27 cellular contexts compared by ENCODE assay signal in the genomic region with DNA sequence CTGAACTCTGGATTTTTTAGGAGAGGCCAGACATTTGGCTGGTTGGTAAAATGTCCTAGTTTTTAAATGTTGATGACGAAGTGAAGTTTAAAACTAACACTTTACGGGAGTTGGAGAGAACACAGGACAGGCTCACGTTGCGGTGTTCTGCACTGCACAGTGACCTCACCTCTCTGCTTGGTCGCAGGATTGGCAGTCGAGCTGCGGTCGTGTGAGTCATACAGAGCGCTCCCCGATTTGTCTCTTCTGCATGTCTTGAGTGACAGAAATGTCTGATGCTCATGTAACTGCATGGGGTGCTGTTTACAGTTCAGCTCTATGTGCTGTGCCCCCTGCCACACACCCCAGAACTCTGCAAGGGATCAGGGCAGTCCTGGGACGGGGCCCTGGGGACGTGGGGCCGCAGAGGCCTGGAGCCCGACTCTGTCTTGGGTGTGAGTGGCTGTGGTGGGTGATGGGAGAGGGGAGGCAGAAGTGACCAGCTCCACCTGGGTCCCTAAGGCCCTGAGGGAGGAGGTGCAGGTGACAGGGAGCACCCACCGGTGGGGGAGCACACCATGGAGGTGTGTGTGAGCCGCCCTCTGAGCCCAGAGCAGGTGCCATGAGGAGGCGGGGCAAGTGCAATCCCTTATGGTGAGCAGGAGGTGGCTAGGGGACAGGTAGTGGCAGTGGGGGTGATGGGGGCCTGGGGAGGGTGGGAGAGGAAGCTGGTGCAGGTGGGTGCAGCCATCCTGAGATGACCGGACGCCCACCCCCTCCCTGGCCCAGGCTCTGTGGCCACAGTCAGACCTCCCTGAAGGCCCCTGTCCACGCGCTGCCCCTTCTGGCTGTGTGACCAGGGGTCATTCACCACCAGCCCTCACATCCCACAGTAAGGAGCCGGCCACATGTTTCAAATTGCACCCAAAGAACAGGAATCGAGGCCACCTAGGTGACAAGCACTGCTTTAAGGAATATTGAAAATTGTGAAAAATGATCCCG.
DNase-seq lines count a peak whose midpoint lies in the region; ATAC-seq and TF ChIP-seq lines count a peak whose summit lies in the region.
"Had no signal": no experiment of that assay in that cellular context is flagged by ENCODE, and none has a peak within 500 bp of the region (broad histone marks: within the 10 kb centered on the region; RNA-seq: fewer than 3 reads in every experiment).

No MANE protein-coding gene starts in this region.

- H2BK5ac ChIP-seq in neuronal stem cell (ENCODE audit: low read length): no peak overlapping the region

- no peak overlapping the region for H2AFZ ChIP-seq in neuronal stem cell (ENCODE audit: low read length)
- H2AFZ ChIP-seq: PC-9 had no signal

- H2BK120ac ChIP-seq in neuronal stem cell (ENCODE audit: low read depth, low read length): no peak overlapping the region

- H3K4me3 ChIP-seq in H7 (ENCODE audit: insufficient read depth, low read depth, low read length): no peak overlapping the region
- H3K4me3 ChIP-seq in neuronal stem cell (ENCODE audit: low read length in 2 of 2): no peak overlapping the region
- H3K4me3 ChIP-seq: adrenal gland, PC-9, SJCRH30 had no signal

- no peaks in the 10 kb centered on the region for H3K9me3 ChIP-seq in neuronal stem cell (replicated peaks in 1 of 2; ENCODE audit: control insufficient read depth in 2 of 2, insufficient read depth in 1 of 2, low read depth in 1 of 2, low read length in 2 of 2)
- H3K9me3 ChIP-seq: adrenal gland, SJCRH30 had no signal

- peaks cover 0 to under 1% (median 0%) of the 10 kb centered on the region in 7 donors for H3K9me3 Mint-ChIP-seq in CD14-positive monocyte

- no peak overlapping the region for H3K4me3 Mint-ChIP-seq in CD14-positive monocyte
- H3K4me3 Mint-ChIP-seq: activated CD4-positive, alpha-beta T cell treated with anti-CD3 and anti-CD28 coated beads for 36 hours; naive thymus-derived CD4-positive, alpha-beta T cell; type B pancreatic cell had no signal

- DNase-seq in CD14-positive monocyte (ENCODE audit: low spot score): peak; percentile 33
- DNase-seq in H7: peak; percentile 48
- peak; percentile 40 for DNase-seq in SW480 (ENCODE audit: low spot score)
- no peak for DNase-seq in neuronal stem cell (ENCODE audit: low spot score)
- no peak for DNase-seq in NCI-H524 treated with DMSO at 0.1 percent for 48 hours (lab: John Stamatoyannopoulos, UW)
- no peak for DNase-seq in NCI-H69 (lab: John Stamatoyannopoulos, UW)
- no peak for DNase-seq in 8988T
- DNase-seq: activated CD4-positive, alpha-beta T cell treated with anti-CD3 and anti-CD28 coated beads for 36 hours; activated gamma-delta T cell; activated T-cell treated with anti-CD3 and anti-CD28 coated beads, Interleukin-2, amount 50 U/mL, for 1 hour; adrenal gland; brain microvascular endothelial cell; DMS53; effector memory CD4-positive, alpha-beta T cell; erythroblast; foreskin fibroblast; Karpas-422; naive thymus-derived CD4-positive, alpha-beta T cell; NCI-H1105 treated with DMSO at 0.1 percent for 48 hours; NCI-H2107; NCI-H446 treated with DMSO at 0.1 percent for 48 hours; PC-9; SJCRH30; stimulated activated CD4-positive, alpha-beta T cell treated with anti-CD3 and anti-CD28 coated beads, Interleukin-15, amount 100 ng/mL, for 24 hours; T-helper 1 cell had no signal

- H3K36me3 Mint-ChIP-seq in CD14-positive monocyte: no peaks in the 10 kb centered on the region
- H3K36me3 Mint-ChIP-seq: naive thymus-derived CD4-positive, alpha-beta T cell; type B pancreatic cell had no signal

- H3K79me1 ChIP-seq in neuronal stem cell (ENCODE audit: low read depth, low read length): no peaks in the 10 kb centered on the region

- H3K27me3 Mint-ChIP-seq in CD14-positive monocyte (ENCODE audit: low read depth in 3 of 3): peaks cover 4 to 10% (median 9%) of the 10 kb centered on the region in 3 donors

- TF ChIP-seq CTCF in CD14-positive monocyte (IDR thresholded peaks at IDR 0.05): no peak

- H3K27me3 ChIP-seq in H7 (ENCODE audit: control insufficient read depth, insufficient read depth, low read length) (no peaks in the 10 kb centered on the region), neuronal stem cell (ENCODE audit: control insufficient read depth in 3 of 3, insufficient read depth in 3 of 3, low read depth in 1 of 3, low read length in 3 of 3) (peaks cover 0 to 15% (median 0%) of the 10 kb centered on the region in 3 experiments)
- H3K27me3 ChIP-seq: adrenal gland, brain microvascular endothelial cell had no signal

- no peak overlapping the region for H2BK12ac ChIP-seq in neuronal stem cell (ENCODE audit: low read length)

- peak overlapping the region; percentile 51 for H3K18ac ChIP-seq in neuronal stem cell (ENCODE audit: low read length)

- H3K4me1 ChIP-seq in neuronal stem cell (ENCODE audit: control insufficient read depth in 2 of 2, insufficient read depth in 1 of 2, low read depth in 1 of 2, low read length in 2 of 2): no peaks in the 10 kb centered on the region
- H3K4me1 ChIP-seq: adrenal gland, SJCRH30 had no signal

- no peak overlapping the region for H3K27ac Mint-ChIP-seq in CD14-positive monocyte
- H3K27ac Mint-ChIP-seq: activated CD4-positive, alpha-beta T cell treated with anti-CD3 and anti-CD28 coated beads for 36 hours; naive thymus-derived CD4-positive, alpha-beta T cell; type B pancreatic cell had no signal

- no peak overlapping the region for H3K27ac ChIP-seq in neuronal stem cell (replicated peaks; ENCODE audit: low read length)
- H3K27ac ChIP-seq: adrenal gland, brain microvascular endothelial cell, PC-9, SJCRH30 had no signal

- H2AK5ac ChIP-seq in neuronal stem cell (ENCODE audit: low read depth, low read length): peak overlapping the region; percentile 48

- no peak overlapping the region for H2BK15ac ChIP-seq in neuronal stem cell (ENCODE audit: low read length)

- ATAC-seq in GM19452 (IDR thresholded peaks at IDR 0.05; ENCODE audit: unreplicated experiment): no peak
- ATAC-seq: activated CD4-positive, alpha-beta T cell treated with anti-CD3 and anti-CD28 coated beads for 36 hours; naive thymus-derived CD4-positive, alpha-beta T cell had no signal

- H3K9ac ChIP-seq in neuronal stem cell (ENCODE audit: low read depth, low read length, poor library complexity): no peak overlapping the region

- H3K4ac ChIP-seq in neuronal stem cell (ENCODE audit: low read length): no peak overlapping the region

- no peak overlapping the region for H4K8ac ChIP-seq in neuronal stem cell (ENCODE audit: low read depth, low read length)

- no peaks in the 10 kb centered on the region for H3K36me3 ChIP-seq in H7 (replicated peaks; ENCODE audit: control insufficient read depth, insufficient read depth, low read length)
- H3K36me3 ChIP-seq in neuronal stem cell (replicated peaks in 1 of 2; ENCODE audit: control insufficient read depth in 2 of 2, insufficient read depth in 2 of 2, low read length in 2 of 2): no peaks in the 10 kb centered on the region
- H3K36me3 ChIP-seq: adrenal gland, brain microvascular endothelial cell, SJCRH30 had no signal

- H4K91ac ChIP-seq in neuronal stem cell (ENCODE audit: low read depth, low read length, poor library complexity): no peak overlapping the region

- no peaks in the 10 kb centered on the region for H3K4me1 Mint-ChIP-seq in CD14-positive monocyte
- H3K4me1 Mint-ChIP-seq: activated CD4-positive, alpha-beta T cell treated with anti-CD3 and anti-CD28 coated beads for 36 hours; naive thymus-derived CD4-positive, alpha-beta T cell had no signal

- H3K23ac ChIP-seq in neuronal stem cell (ENCODE audit: low read depth, low read length, poor library complexity): peak overlapping the region; percentile 12

- intact Hi-C loops in CD14-positive monocyte (cut with micrococcal nuclease): no loop called here

- H3K14ac ChIP-seq in neuronal stem cell (ENCODE audit: low read length): no peak overlapping the region

- no CpG with 5 or more reads among the region's 24 CpGs for WGBS in neuronal stem cell (ENCODE audit: extremely low coverage in 2 of 2, insufficient read length in 2 of 2, insufficient replicate concordance in 1 of 2), 2 donors

- H3K4me2 ChIP-seq in neuronal stem cell (ENCODE audit: insufficient read depth, low read length, poor library complexity, severe bottlenecking): no peak overlapping the region
- H3K4me2 ChIP-seq: PC-9 had no signal

Comparison
In these comparisons a context has a peak if more than half of its experiments do, and no peak if none do; other contexts are left out.
1. DNase-seq: peak in CD14-positive monocyte (single experiment), H7 (single experiment) and SW480 (single experiment); none in neuronal stem cell (single experiment), NCI-H524 treated with DMSO at 0.1 percent for 48 hours (single experiment), NCI-H69 (single experiment) and 8988T (single experiment).